8 cellular contexts compared by ENCODE assay signal in genomic region chr20:57048027-57048869, GRCh38.
DNase-seq lines count a peak whose midpoint lies in the region; ATAC-seq and TF ChIP-seq lines count a peak whose summit lies in the region.

No MANE protein-coding gene starts in this region.

- H3K9me3 ChIP-seq in mucosa of descending colon = no peaks in the 10 kb centered on the region

- TF ChIP-seq CTCF in 22Rv1 (IDR thresholded peaks at IDR 0.05) (peak; percentile 75), GM06990 (IDR thresholded peaks at IDR 0.05; ENCODE audit: insufficient read depth, low read length, poor library complexity, severe bottlenecking) (peak; percentile 77), NB4 (IDR thresholded peaks at IDR 0.05; ENCODE audit: low read depth, low read length) (peak; percentile 95), mucosa of descending colon (IDR thresholded peaks at IDR 0.05) (peak; percentile 36)

- no peak for TF ChIP-seq POLR2A in NB4 (IDR thresholded peaks at IDR 0.05; ENCODE audit: extremely low read depth, insufficient read length)

- H3K27ac ChIP-seq in 22Rv1 = no peak overlapping the region

- H3K36me3 ChIP-seq in GM06990 (ENCODE audit: control insufficient read depth, insufficient read depth, low read length) (no peaks in the 10 kb centered on the region), mucosa of descending colon (ENCODE audit: low read depth) (no peaks in the 10 kb centered on the region)

- ATAC-seq in mucosa of descending colon = peak; percentile 68
- no peak for ATAC-seq in GM21717 (IDR thresholded peaks at IDR 0.05; ENCODE audit: unreplicated experiment)
- no peak for ATAC-seq in HG02973 (IDR thresholded peaks at IDR 0.05; ENCODE audit: unreplicated experiment)

- H3K4me1 ChIP-seq in mucosa of descending colon (ENCODE audit: low read depth) = no peaks in the 10 kb centered on the region

- no peaks in the 10 kb centered on the region; the same call in 1 of the 2 replicates for H3K27me3 ChIP-seq in GM06990 (replicated peaks; ENCODE audit: control insufficient read depth, insufficient read depth, low read length)

- intact Hi-C loops in mucosa of descending colon (cut with DNase I, micrococcal nuclease) = no loop called here

- peak; percentile 21 for DNase-seq in GM06990 (ENCODE audit: extremely low read depth, insufficient read length)
- DNase-seq in NB4 (ENCODE audit: low read depth) = peak; percentile 90
- DNase-seq in cerebellar cortex (ENCODE audit: low spot score) = peak; percentile 16
- DNase-seq in mucosa of descending colon = peak in 2 of 3 donors; percentile 34 to 43
- no peak for DNase-seq in T-helper 9 cell

- H3K4me3 ChIP-seq in GM06990 (replicated peaks; ENCODE audit: low read depth, low read length) (no peak overlapping the region), NB4 (ENCODE audit: low read depth, low read length) (peak overlapping the region; percentile 13), mucosa of descending colon (no peak overlapping the region)

Comparison
In these comparisons a context has a peak if more than half of its experiments do, and no peak if none do; other contexts are left out.
1. CTCF ChIP-seq: peak in every context shown above with its lines; median percentile 95 in NB4; 77 in GM06990; 75 in 22Rv1; 36 in mucosa of descending colon.